In genomic region chr16:4664538-4665418, GRCh38 we compare ENCODE assay signal across 9 cellular contexts. TPM values are rescaled to one million over a fixed set of nuclear protein-coding genes. Genes with fewer than 3 reads are reported as not detected.
DNase-seq lines count a peak whose midpoint lies in the region; ATAC-seq, FAIRE-seq and TF ChIP-seq lines count a peak whose summit lies in the region.
"Had no signal": no experiment of that assay in that cellular context is flagged by ENCODE, and none has a peak within 500 bp of the region (broad histone marks: within the 10 kb centered on the region; RNA-seq: fewer than 3 reads in every experiment).

No MANE protein-coding gene starts in this region.

- H3K27me3 ChIP-seq in astrocyte (ENCODE audit: insufficient read depth, low read length) (no peaks in the 10 kb centered on the region), suprapubic skin (no peaks in the 10 kb centered on the region)
- H3K27me3 ChIP-seq: cardiac muscle cell had no signal

- ATAC-seq in GM21447 (IDR thresholded peaks at IDR 0.05; ENCODE audit: unreplicated experiment), result peak; percentile 56
- no peak for ATAC-seq in GM19351 (IDR thresholded peaks at IDR 0.05; ENCODE audit: unreplicated experiment)

- H3K36me3 Mint-ChIP-seq in T-helper 1 cell treated with Interleukin-12 subunit alpha and Interleukin-12 subunit beta and Interleukin-4 antibody, amounts not matched to agents 30 μg/mL and 1 μg/mL, for 36 hours (ENCODE audit: low read depth), result peaks cover 11% of the 10 kb centered on the region
- H3K36me3 Mint-ChIP-seq in astrocyte (ENCODE audit: low read depth, unreplicated experiment), result peaks cover 10% of the 10 kb centered on the region
- peaks cover 13% of the 10 kb centered on the region for H3K36me3 Mint-ChIP-seq in nephron progenitor cell (ENCODE audit: low read depth)

- H3K9me3 Mint-ChIP-seq in T-helper 1 cell treated with Interleukin-12 subunit alpha and Interleukin-12 subunit beta and Interleukin-4 antibody, amounts not matched to agents 30 μg/mL and 1 μg/mL, for 36 hours, result no peaks in the 10 kb centered on the region
- H3K9me3 Mint-ChIP-seq in astrocyte (ENCODE audit: unreplicated experiment), result no peaks in the 10 kb centered on the region
- H3K9me3 Mint-ChIP-seq in nephron progenitor cell, result no peaks in the 10 kb centered on the region

- FAIRE-seq in astrocyte (lab: Jason Lieb, UNC), result no peak

- H3K36me3 ChIP-seq in astrocyte (ENCODE audit: insufficient read depth, low read length) (peaks cover 21% of the 10 kb centered on the region), suprapubic skin (peaks cover 62% of the 10 kb centered on the region)

- no peaks in the 10 kb centered on the region for H3K27me3 Mint-ChIP-seq in T-helper 1 cell treated with Interleukin-12 subunit alpha and Interleukin-12 subunit beta and Interleukin-4 antibody, amounts not matched to agents 30 μg/mL and 1 μg/mL, for 36 hours (ENCODE audit: low read depth)
- no peaks in the 10 kb centered on the region for H3K27me3 Mint-ChIP-seq in astrocyte (ENCODE audit: low read depth, unreplicated experiment)
- no peaks in the 10 kb centered on the region for H3K27me3 Mint-ChIP-seq in nephron progenitor cell (ENCODE audit: low read depth, poor library complexity)

- no peak for DNase-seq in astrocyte (ENCODE audit: low read depth)
- no peak for DNase-seq in nephron progenitor cell
- DNase-seq in suprapubic skin (ENCODE audit: low spot score in 2 of 2), result no peak
- DNase-seq in H4 (ENCODE audit: low spot score), result no peak
- no peak for DNase-seq in islet precursor cell

- H3K4me1 ChIP-seq in astrocyte (ENCODE audit: insufficient read depth, low read length) (peaks cover 29% of the 10 kb centered on the region), suprapubic skin (peaks cover 24% of the 10 kb centered on the region)

- H3K9me3 ChIP-seq in astrocyte (ENCODE audit: insufficient read depth, low read depth, low read length), result no peaks in the 10 kb centered on the region
- H3K9me3 ChIP-seq in suprapubic skin, result no peaks in the 10 kb centered on the region

- no peak overlapping the region for H3K4me2 ChIP-seq in astrocyte (ENCODE audit: low read length)

- peak overlapping the region; percentile 93 for H3K27ac Mint-ChIP-seq in T-helper 1 cell treated with Interleukin-12 subunit alpha and Interleukin-12 subunit beta and Interleukin-4 antibody, amounts not matched to agents 30 μg/mL and 1 μg/mL, for 36 hours
- H3K27ac Mint-ChIP-seq in astrocyte (ENCODE audit: unreplicated experiment) (peak overlapping the region; percentile 83), nephron progenitor cell (peak overlapping the region; percentile 77)

- no peak for TF ChIP-seq EP300 in suprapubic skin (IDR thresholded peaks at IDR 0.05)

- H4K20me1 ChIP-seq in astrocyte (ENCODE audit: insufficient read depth, low read length), result peaks cover 79% of the 10 kb centered on the region

- H3K9ac ChIP-seq in astrocyte (ENCODE audit: low read length), result no peak overlapping the region

- H3K4me3 ChIP-seq in astrocyte (ENCODE audit: insufficient read depth, low read depth, low read length) (no peak overlapping the region), suprapubic skin (no peak overlapping the region)
- H3K4me3 ChIP-seq: cardiac muscle cell had no signal

- H2AFZ ChIP-seq in astrocyte (ENCODE audit: low read depth, low read length), result no peak overlapping the region

- H3K4me3 Mint-ChIP-seq in T-helper 1 cell treated with Interleukin-12 subunit alpha and Interleukin-12 subunit beta and Interleukin-4 antibody, amounts not matched to agents 30 μg/mL and 1 μg/mL, for 36 hours, result peak overlapping the region; percentile 53
- H3K4me3 Mint-ChIP-seq in astrocyte (ENCODE audit: unreplicated experiment) (no peak overlapping the region), nephron progenitor cell (no peak overlapping the region)

- peaks cover 30% of the 10 kb centered on the region for H3K4me1 Mint-ChIP-seq in T-helper 1 cell treated with Interleukin-12 subunit alpha and Interleukin-12 subunit beta and Interleukin-4 antibody, amounts not matched to agents 30 μg/mL and 1 μg/mL, for 36 hours (ENCODE audit: low read depth)
- peaks cover 20% of the 10 kb centered on the region for H3K4me1 Mint-ChIP-seq in astrocyte (ENCODE audit: low read depth, unreplicated experiment)
- H3K4me1 Mint-ChIP-seq in nephron progenitor cell, result peaks cover 26% of the 10 kb centered on the region

- TF ChIP-seq POLR2A in suprapubic skin (IDR thresholded peaks at IDR 0.05), result no peak

- TF ChIP-seq CTCF in astrocyte (IDR thresholded peaks at IDR 0.05; ENCODE audit: insufficient read depth, low read depth, low read length) (no peak), nephron progenitor cell (IDR thresholded peaks at IDR 0.05) (no peak), suprapubic skin (IDR thresholded peaks at IDR 0.05) (no peak)

- H3K27ac ChIP-seq in astrocyte (ENCODE audit: low read depth, low read length) (no peak overlapping the region), suprapubic skin (no peak overlapping the region)
- H3K27ac ChIP-seq: cardiac muscle cell had no signal

- H3K79me2 ChIP-seq in astrocyte (ENCODE audit: insufficient read depth, low read length), result peaks cover 30% of the 10 kb centered on the region

- 68% methylated on average over 19 of the region's 26 CpGs for WGBS in suprapubic skin

RNA-seq across cellular contexts. Expression of gene NUDT16L1, which starts 28.6 kb away (rescaled TPM):
- 42.2 and 43.6 TPM in 2 replicates for total RNA-seq in astrocyte
- 10 to 100 TPM; 19.9 to 32.7 (median 24.6) TPM for total RNA-seq in suprapubic skin
- 37.1 and 39.6 TPM in 2 replicates for total RNA-seq in H4 (2014; rRNA removed; shearing (Covaris generic))

RNA-seq across cellular contexts. Expression of gene MGRN1, which starts 40.2 kb away (rescaled TPM):
- total RNA-seq in astrocyte (89.0 and 91.5 TPM in 2 replicates), suprapubic skin (10 to 100 TPM; 30.8 to 58.2 (median 44.8) TPM)
- 15.4 and 16.1 TPM in 2 replicates for total RNA-seq in H4 (2014; rRNA removed; shearing (Covaris generic))

RNA-seq across cellular contexts. Expression of gene UBALD1, which starts 50.1 kb away (rescaled TPM):
- total RNA-seq in astrocyte (49.8 and 53.0 TPM in 2 replicates), suprapubic skin (10 to 100 TPM; 11.5 to 29.7 (median 15.2) TPM)
- total RNA-seq in H4 (2014; rRNA removed; shearing (Covaris generic)), result 2.2 and 2.5 TPM in 2 replicates
